In genomic region chr17:29066603-29067002, GRCh38 we compare ENCODE assay signal across 16 cellular contexts. TPM values are rescaled to one million over a fixed set of nuclear protein-coding genes. Genes with fewer than 3 reads are reported as not detected.
DNase-seq lines count a peak whose midpoint lies in the region; ATAC-seq, FAIRE-seq and TF ChIP-seq lines count a peak whose summit lies in the region.
"Had no signal": no experiment of that assay in that cellular context is flagged by ENCODE, and none has a peak within 500 bp of the region (broad histone marks: within the 10 kb centered on the region; RNA-seq: fewer than 3 reads in every experiment).

No MANE protein-coding gene starts in this region.

- ATAC-seq in natural killer cell (no peak), body of pancreas (no peak)
- ATAC-seq in natural killer cell treated with Interleukin-12 subunit alpha and Interleukin-12 subunit beta and Interleukin-15 and Interleukin-18, amount 100 ng/mL, for 72 hours: no peak

- intact Hi-C loops in natural killer cell (cut with micrococcal nuclease) (no loop called here), body of pancreas (cut with DNase I) (no loop called here)

- H3K27ac ChIP-seq in body of pancreas: no peak overlapping the region
- H3K27ac ChIP-seq: BLaER1, PC-9, RWPE1 had no signal

- no peak for FAIRE-seq in urothelium cell line (lab: Jason Lieb, UNC)

- no peaks in the 10 kb centered on the region for H3K9me3 Mint-ChIP-seq in natural killer cell
- H3K9me3 Mint-ChIP-seq in natural killer cell treated with Interleukin-12 subunit alpha and Interleukin-12 subunit beta and Interleukin-15 and Interleukin-18, amount 100 ng/mL, for 72 hours: no peaks in the 10 kb centered on the region
- H3K9me3 Mint-ChIP-seq: CD8-positive, alpha-beta memory T cell; H9 had no signal

- no peaks in the 10 kb centered on the region for H3K9me3 ChIP-seq in body of pancreas
- H3K9me3 ChIP-seq: BLaER1 had no signal

- TF ChIP-seq POLR2A in body of pancreas (IDR thresholded peaks at IDR 0.05): no peak

- H3K4me3 Mint-ChIP-seq in natural killer cell: peak overlapping the region; percentile 25
- H3K4me3 Mint-ChIP-seq in natural killer cell treated with Interleukin-12 subunit alpha and Interleukin-12 subunit beta and Interleukin-15 and Interleukin-18, amount 100 ng/mL, for 72 hours: no peak overlapping the region
- H3K4me3 Mint-ChIP-seq: CD8-positive, alpha-beta memory T cell; H9 had no signal

- DNase-seq in natural killer cell (no peak), NCI-H524 treated with DMSO at 0.1 percent for 48 hours (lab: John Stamatoyannopoulos, UW) (peak; percentile 99), cerebellar cortex (ENCODE audit: low spot score) (peak; percentile 64), urothelium cell line (ENCODE audit: low spot score) (no peak), NCI-H1092 (lab: John Stamatoyannopoulos, UW) (no peak), body of pancreas (no peak), NCI-H187 treated with DMSO at 0.1 percent for 48 hours (lab: John Stamatoyannopoulos, UW) (no peak)
- no peak for DNase-seq in natural killer cell treated with Interleukin-12 subunit alpha and Interleukin-12 subunit beta and Interleukin-15 and Interleukin-18, amount 100 ng/mL, for 72 hours (ENCODE audit: low spot score)
- DNase-seq: GDM1, H9, KG1, NCI-H2029, PC-9 had no signal

- no peak overlapping the region for H3K27ac Mint-ChIP-seq in natural killer cell
- H3K27ac Mint-ChIP-seq in natural killer cell treated with Interleukin-12 subunit alpha and Interleukin-12 subunit beta and Interleukin-15 and Interleukin-18, amount 100 ng/mL, for 72 hours: no peak overlapping the region

- no peak overlapping the region for H3K4me3 ChIP-seq in body of pancreas
- H3K4me3 ChIP-seq: BLaER1, PC-9 had no signal

- 83 to 84% methylated on average over 7 of the region's 7 CpGs for WGBS in body of pancreas, 2 donors

- H3K36me3 Mint-ChIP-seq in natural killer cell: no peaks in the 10 kb centered on the region
- H3K36me3 Mint-ChIP-seq in natural killer cell treated with Interleukin-12 subunit alpha and Interleukin-12 subunit beta and Interleukin-15 and Interleukin-18, amount 100 ng/mL, for 72 hours: no peaks in the 10 kb centered on the region
- H3K36me3 Mint-ChIP-seq: CD8-positive, alpha-beta memory T cell had no signal

- H3K4me1 ChIP-seq in body of pancreas: no peaks in the 10 kb centered on the region

- no peaks in the 10 kb centered on the region for H3K27me3 Mint-ChIP-seq in natural killer cell (ENCODE audit: low read depth in 2 of 2)
- H3K27me3 Mint-ChIP-seq in natural killer cell treated with Interleukin-12 subunit alpha and Interleukin-12 subunit beta and Interleukin-15 and Interleukin-18, amount 100 ng/mL, for 72 hours: no peaks in the 10 kb centered on the region

- H3K4me1 Mint-ChIP-seq in natural killer cell: peaks cover 9 to 10% of the 10 kb centered on the region in 2 donors
- peaks cover 0 to 5% of the 10 kb centered on the region in 2 donors for H3K4me1 Mint-ChIP-seq in natural killer cell treated with Interleukin-12 subunit alpha and Interleukin-12 subunit beta and Interleukin-15 and Interleukin-18, amount 100 ng/mL, for 72 hours (ENCODE audit: low read depth in 2 of 2)
- H3K4me1 Mint-ChIP-seq: CD8-positive, alpha-beta memory T cell had no signal

- no peaks in the 10 kb centered on the region for H3K27me3 ChIP-seq in body of pancreas
- H3K27me3 ChIP-seq: BLaER1 had no signal

- TF ChIP-seq CTCF in natural killer cell (IDR thresholded peaks at IDR 0.05) (no peak), body of pancreas (IDR thresholded peaks at IDR 0.05) (no peak)

- H3K36me3 ChIP-seq in body of pancreas (replicated peaks in 1 of 2; ENCODE audit: insufficient read depth in 1 of 2, low read depth in 2 of 2): no peaks in the 10 kb centered on the region
- H3K36me3 ChIP-seq: BLaER1 had no signal

RNA-seq across cellular contexts. Expression of gene PIPOX, which starts 23.7 kb away (rescaled TPM):
- total RNA-seq in natural killer cell (1 to 10 TPM; 3.0 to 5.8 (median 3.4) TPM), body of pancreas (1 to 10 TPM in 1 of 2 donors, not detected in 1; 3.1 TPM)
- total RNA-seq in natural killer cell treated with Interleukin-12 subunit alpha and Interleukin-12 subunit beta and Interleukin-15 and Interleukin-18, amount 100 ng/mL, for 72 hours: 1 to 10 TPM; 3.2 to 5.0 TPM

Comparison
In these comparisons a context has a peak if more than half of its experiments do, and no peak if none do; other contexts are left out.
1. DNase-seq: peak in NCI-H524 treated with DMSO at 0.1 percent for 48 hours (single experiment) and cerebellar cortex (single experiment); none in natural killer cell (single experiment), natural killer cell treated with Interleukin-12 subunit alpha and Interleukin-12 subunit beta and Interleukin-15 and Interleukin-18, amount 100 ng/mL, for 72 hours (single experiment), urothelium cell line (single experiment), NCI-H1092 (single experiment), body of pancreas (0 of 4) and NCI-H187 treated with DMSO at 0.1 percent for 48 hours (single experiment).